Comparison of ENCODE assay signal across 1 cellular context in the genomic region with DNA sequence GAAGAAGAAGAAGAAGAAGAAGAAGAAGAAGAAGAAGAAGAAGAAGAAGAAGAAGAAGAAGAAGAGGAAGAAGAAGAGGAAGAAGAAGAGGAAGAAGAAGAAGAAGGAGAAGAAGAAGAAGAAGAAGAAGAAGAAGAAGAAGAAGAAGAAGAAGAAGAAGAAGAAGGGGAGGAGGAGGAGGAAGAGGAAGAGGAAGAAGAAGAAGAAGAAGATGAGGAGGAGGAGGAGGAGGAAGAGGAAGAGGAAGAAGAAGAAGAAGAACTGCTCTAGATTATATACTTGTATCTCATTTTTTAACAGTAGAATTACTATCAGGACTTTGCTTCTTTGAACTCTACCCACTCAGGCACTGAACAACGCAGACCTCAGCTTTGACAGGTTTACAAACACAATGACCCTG.
A peak's percentile ranks its signal among the peaks of the same experiment; 100 is the strongest.
TF ChIP-seq lines count a peak whose summit lies in the region.

No MANE protein-coding gene starts in this region.

TF ChIP-seq in K562, 482 proteins besides CTCF, POLR2A, EP300 and RAD21:
- TF ChIP-seq, protein P1, sequence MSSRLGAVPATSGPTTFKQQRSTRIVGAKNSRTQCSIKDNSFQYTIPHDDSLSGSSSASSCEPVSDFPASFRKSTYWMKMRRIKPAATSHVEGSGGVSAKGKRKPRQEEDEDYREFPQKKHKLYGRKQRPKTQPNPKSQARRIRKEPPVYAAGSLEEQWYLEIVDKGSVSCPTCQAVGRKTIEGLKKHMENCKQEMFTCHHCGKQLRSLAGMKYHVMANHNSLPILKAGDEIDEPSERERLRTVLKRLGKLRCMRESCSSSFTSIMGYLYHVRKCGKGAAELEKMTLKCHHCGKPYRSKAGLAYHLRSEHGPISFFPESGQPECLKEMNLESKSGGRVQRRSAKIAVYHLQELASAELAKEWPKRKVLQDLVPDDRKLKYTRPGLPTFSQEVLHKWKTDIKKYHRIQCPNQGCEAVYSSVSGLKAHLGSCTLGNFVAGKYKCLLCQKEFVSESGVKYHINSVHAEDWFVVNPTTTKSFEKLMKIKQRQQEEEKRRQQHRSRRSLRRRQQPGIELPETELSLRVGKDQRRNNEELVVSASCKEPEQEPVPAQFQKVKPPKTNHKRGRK (tag; IDR thresholded peaks at IDR 0.05), result peak; percentile 83
